ENCODE assay signal across 26 cellular contexts in genomic region chr19:13189600-13189999, GRCh38.
"Had no signal": no experiment of that assay in that cellular context is flagged by ENCODE, and none has a peak within 500 bp of the region (broad histone marks: within the 10 kb centered on the region; RNA-seq: fewer than 3 reads in every experiment).

No MANE protein-coding gene starts in this region.

- DNase-seq: activated CD4-positive, alpha-beta T cell treated with anti-CD3 and anti-CD28 coated beads, Interleukin-2, amount 10 ng/mL, durations not matched to agents 7 days and 5 days; activated CD8-positive, alpha-beta T cell treated with anti-CD3 and anti-CD28 coated beads for 36 hours; activated gamma-delta T cell treated with Interleukin-2 at 50 U/mL for 16 hours; activated naive CD4-positive, alpha-beta T cell treated with anti-CD3 and anti-CD28 coated beads, Interleukin-2, amount 50 U/mL, for 16 hours; activated T-cell treated with anti-CD3 and anti-CD28 coated beads, Interleukin-2, amount 50 U/mL, for 4 hours; amygdala; caudate nucleus; foreskin keratinocyte; heart left ventricle; left lung; lower lobe of right lung; stimulated activated CD4-positive, alpha-beta T cell treated with anti-CD3 and anti-CD28 coated beads, Interleukin-12 subunit alpha, Interleukin-12 subunit beta, amount 100 ng/mL, for 4 hours; stimulated activated CD4-positive, alpha-beta T cell treated with anti-CD3 and anti-CD28 coated beads, Interleukin-4, amount 100 ng/mL, for 1 hour; T-cell; thyroid gland; upper lobe of left lung had no signal

- ATAC-seq: activated CD4-positive, CD25-positive, alpha-beta regulatory T cell treated with anti-CD3 and anti-CD28 coated beads, Interleukin-2, amount 50 U/mL, for 24 hours; activated CD8-positive, alpha-beta T cell treated with anti-CD3 and anti-CD28 coated beads for 36 hours; activated T-cell treated with anti-CD3 and anti-CD28 coated beads, Interleukin-2, amount 50 U/mL, for 4 hours; activated T-helper 17 cell treated with anti-CD3 and anti-CD28 coated beads, Interleukin-2, amount 50 U/mL, for 72 hours; foreskin keratinocyte; heart left ventricle; left lung; lower lobe of right lung; sciatic nerve; T-cell had no signal

- H3K9me3 Mint-ChIP-seq: activated CD4-positive, alpha-beta T cell treated with anti-CD3 and anti-CD28 coated beads, Interleukin-2, amount 10 ng/mL, durations not matched to agents 7 days and 5 days; activated CD8-positive, alpha-beta T cell treated with anti-CD3 and anti-CD28 coated beads for 36 hours; activated T-cell treated with anti-CD3 and anti-CD28 coated beads, Interleukin-2, amount 50 U/mL, for 4 hours; activated T-helper 17 cell treated with anti-CD3 and anti-CD28 coated beads, Interleukin-2, amount 50 U/mL, for 72 hours; dendritic cell treated with granulocyte-macrophage colony-stimulating factor and Interleukin-4, amounts not matched to agents 40 ng/mL and 50 ng/mL, for 4 days; nephron; T-cell had no signal

- H3K36me3 Mint-ChIP-seq: T-cell had no signal

- H3K27me3 ChIP-seq: esophagus muscularis mucosa, foreskin keratinocyte, heart left ventricle, left lung, stomach, thyroid gland, upper lobe of left lung, vagina had no signal

- H3K4me1 ChIP-seq: foreskin keratinocyte, thyroid gland, vagina had no signal

- H3K4me3 ChIP-seq: esophagus muscularis mucosa, heart left ventricle, left lung, lower lobe of right lung, skin epidermis, stomach, thyroid gland, upper lobe of left lung, vagina had no signal

- H3K4me3 Mint-ChIP-seq: activated CD4-positive, alpha-beta T cell treated with anti-CD3 and anti-CD28 coated beads, Interleukin-2, amount 10 ng/mL, durations not matched to agents 7 days and 5 days; activated CD8-positive, alpha-beta T cell treated with anti-CD3 and anti-CD28 coated beads for 36 hours; activated T-cell treated with anti-CD3 and anti-CD28 coated beads, Interleukin-2, amount 50 U/mL, for 4 hours; activated T-helper 17 cell treated with anti-CD3 and anti-CD28 coated beads, Interleukin-2, amount 50 U/mL, for 72 hours; dendritic cell treated with granulocyte-macrophage colony-stimulating factor and Interleukin-4, amounts not matched to agents 40 ng/mL and 50 ng/mL, for 4 days; nephron had no signal

- H3K27ac Mint-ChIP-seq: activated CD8-positive, alpha-beta T cell treated with anti-CD3 and anti-CD28 coated beads for 36 hours; activated T-helper 17 cell treated with anti-CD3 and anti-CD28 coated beads, Interleukin-2, amount 50 U/mL, for 72 hours; dendritic cell treated with granulocyte-macrophage colony-stimulating factor and Interleukin-4, amounts not matched to agents 40 ng/mL and 50 ng/mL, for 4 days; nephron had no signal

- H3K27ac ChIP-seq: esophagus muscularis mucosa, foreskin keratinocyte, heart left ventricle, left lung, lower lobe of right lung, skin epidermis, thyroid gland, upper lobe of left lung, vagina, VCaP had no signal

- H3K36me3 ChIP-seq: esophagus muscularis mucosa, heart left ventricle, left lung, lower lobe of right lung, stomach, thyroid gland, upper lobe of left lung, vagina had no signal

- H3K4me1 Mint-ChIP-seq: activated T-helper 17 cell treated with anti-CD3 and anti-CD28 coated beads, Interleukin-2, amount 50 U/mL, for 72 hours had no signal

- H3K27me3 Mint-ChIP-seq: activated CD4-positive, alpha-beta T cell treated with anti-CD3 and anti-CD28 coated beads, Interleukin-2, amount 10 ng/mL, durations not matched to agents 7 days and 5 days; activated CD8-positive, alpha-beta T cell treated with anti-CD3 and anti-CD28 coated beads for 36 hours; activated T-helper 17 cell treated with anti-CD3 and anti-CD28 coated beads, Interleukin-2, amount 50 U/mL, for 72 hours; T-cell had no signal

- H3K9me3 ChIP-seq: esophagus muscularis mucosa, heart left ventricle, left lung, lower lobe of right lung, stomach, thyroid gland, upper lobe of left lung, vagina had no signal
